In genomic region chr12:93376436-93377251, GRCh38 we compare ENCODE assay signal across 7 cellular contexts. TPM values are rescaled to one million over a fixed set of nuclear protein-coding genes. Genes with fewer than 3 reads are reported as not detected.
DNase-seq lines count a peak whose midpoint lies in the region; ATAC-seq and TF ChIP-seq lines count a peak whose summit lies in the region.

No MANE protein-coding gene starts in this region.

- DNase-seq in GM23248 (peak; percentile 71), PC-3 (peak; percentile 21), epithelial cell of esophagus (ENCODE audit: low read depth) (peak; percentile 62), cortex of kidney (lab: John Stamatoyannopoulos, UW) (no peak), cerebellum (ENCODE audit: low spot score) (no peak)

- H3K27ac ChIP-seq in GM23248 = peak overlapping the region; percentile 72
- no peak overlapping the region for H3K27ac ChIP-seq in PC-3 (ENCODE audit: low read length)
- H3K27ac ChIP-seq in mucosa of rectum (ENCODE audit: low read depth in 2 of 2, low read length in 2 of 2) = peak overlapping the region; percentile 90

- WGBS in GM23248 (ENCODE audit: low coverage in 1 of 2, low lambda C conversion rate in 2 of 2, missing lambda C conversion rate in 2 of 2), 2 experiments = 54 to 60% methylated on average over 10 of the region's 10 CpGs

- H3K9me2 ChIP-seq in GM23248 (ENCODE audit: insufficient read depth) (no peaks in the 10 kb centered on the region), PC-3 (replicated peaks; ENCODE audit: low read length) (no peaks in the 10 kb centered on the region)

- H3K9me3 ChIP-seq in GM23248 (ENCODE audit: low read depth) (no peaks in the 10 kb centered on the region), PC-3 (ENCODE audit: low read length) (no peaks in the 10 kb centered on the region), mucosa of rectum (ENCODE audit: control insufficient read depth in 2 of 2, low read length in 2 of 2) (no peaks in the 10 kb centered on the region)

- H3K27me3 ChIP-seq in GM23248 (replicated peaks; ENCODE audit: insufficient read depth) (no peaks in the 10 kb centered on the region), PC-3 (ENCODE audit: low read length) (no peaks in the 10 kb centered on the region), mucosa of rectum (ENCODE audit: control insufficient read depth in 2 of 2, insufficient read depth in 2 of 2, low read length in 2 of 2) (no peaks in the 10 kb centered on the region)

- H4K20me1 ChIP-seq in GM23248 (ENCODE audit: insufficient read depth) (0 out of 2 replicates have a peak, but pooled peaks cover 3% of the 10 kb centered on the region), PC-3 (ENCODE audit: low read length) (peaks cover 30% of the 10 kb centered on the region)

- POLR2A ChIA-PET in PC-3 (lab: Charles Lee; ENCODE audit: unreplicated experiment) = interaction anchor here (0.5 to 0.7 kb wide), 3 partner anchors 53 to 389 kb away, joined by 3 to 15 read pairs (median 8); no protein-coding TSS in a partner anchor

- peaks cover 40% of the 10 kb centered on the region for H3F3A ChIP-seq in GM23248 (ENCODE audit: insufficient read depth)
- no peaks in the 10 kb centered on the region for H3F3A ChIP-seq in PC-3 (ENCODE audit: low read length, unreplicated experiment)

- ATAC-seq in PC-3 (no peak), HG02571 (IDR thresholded peaks at IDR 0.05; ENCODE audit: unreplicated experiment) (no peak)

- CTCF ChIA-PET in PC-3 (lab: Charles Lee) = interaction anchor here (0.6 kb wide), 1 partner anchor 118 kb away, joined by 4 read pairs; no protein-coding TSS in a partner anchor

- H3K4me2 ChIP-seq in GM23248 (ENCODE audit: unreplicated experiment) (peak overlapping the region; percentile 97), PC-3 (ENCODE audit: low read length) (peak overlapping the region; percentile 90)

- H3K79me2 ChIP-seq in GM23248 (ENCODE audit: insufficient read depth) (peaks cover 34% of the 10 kb centered on the region), PC-3 (ENCODE audit: low read length) (peaks cover 35% of the 10 kb centered on the region)

- H3K9ac ChIP-seq in GM23248 (peak overlapping the region; percentile 98), PC-3 (ENCODE audit: low read length) (peak overlapping the region; percentile 80), mucosa of rectum (ENCODE audit: low read depth in 1 of 2, low read length in 2 of 2) (peak overlapping the region; percentile 83 to 93)

- TF ChIP-seq CTCF in PC-3 (conservative IDR thresholded peaks at IDR 0.05; ENCODE audit: low read depth, low read length) (no peak), epithelial cell of esophagus (IDR thresholded peaks at IDR 0.05; ENCODE audit: insufficient read depth, low read depth, low read length, missing control alignments) (peak; percentile 3)

- in situ Hi-C loops in GM23248 (cut with MboI) = no loop called here

- H2AFZ ChIP-seq in GM23248 (peak overlapping the region; percentile 95), PC-3 (ENCODE audit: low read length) (peak overlapping the region; percentile 89)

- intact Hi-C loops in PC-3 (cut with micrococcal nuclease) = loop anchor here (1.0 to 10.0 kb wide), 6 partner anchors 49 to 284 kb away; no protein-coding TSS in a partner anchor

- H3K36me3 ChIP-seq in GM23248 (ENCODE audit: low read depth) (no peaks in the 10 kb centered on the region), PC-3 (ENCODE audit: low read depth, low read length) (no peaks in the 10 kb centered on the region), mucosa of rectum (ENCODE audit: control insufficient read depth in 2 of 2, insufficient read depth in 2 of 2, low read length in 2 of 2) (no peaks in the 10 kb centered on the region)

- H3K4me3 ChIP-seq in GM23248 (peak overlapping the region; percentile 76), PC-3 (ENCODE audit: low read length) (peak overlapping the region; percentile 74), epithelial cell of esophagus (ENCODE audit: low read length) (peak overlapping the region; percentile 64), mucosa of rectum (ENCODE audit: low read length in 2 of 2) (peak overlapping the region; percentile 80 to 94)

- H3K4me1 ChIP-seq in GM23248 (ENCODE audit: insufficient read depth) = peaks cover 28% of the 10 kb centered on the region
- H3K4me1 ChIP-seq in PC-3 (ENCODE audit: insufficient read depth, low read length) = peaks cover 28% of the 10 kb centered on the region
- H3K4me1 ChIP-seq in mucosa of rectum (ENCODE audit: control insufficient read depth in 2 of 2, insufficient read depth in 2 of 2, low read length in 2 of 2) = peaks cover 22 to 44% of the 10 kb centered on the region in 2 donors

- no TSS peak for BruUV-seq in PC-3 (replicated peaks; lab: Mats Ljungman, UMichigan)

RNA-seq across cellular contexts. Expression of gene NUDT4, which starts 1.1 kb away (rescaled TPM):
- 42.9 and 47.8 TPM in 2 replicates for total RNA-seq in GM23248 (2014; rRNA removed; shearing (Covaris generic))
- polyA plus RNA-seq in GM23248 (2016; fragmentation: Nextera tagmentation; extraction: Ambion mirVana) = 36.7 and 37.2 TPM in 2 replicates
- total RNA-seq in PC-3 (2014; rRNA removed) = 30.2 and 38.9 TPM in 2 replicates
- 74.8 TPM for total RNA-seq in cerebellum

Comparison
In these comparisons a context has a peak if more than half of its experiments do, and no peak if none do; other contexts are left out.
1. DNase-seq: peak in GM23248 (single experiment), PC-3 (single experiment) and epithelial cell of esophagus (single experiment); none in cortex of kidney (single experiment) and cerebellum (single experiment).
2. Peak in every context shown above with its lines, with median percentiles within 50 percentile points of each other: H3K4me3 ChIP-seq and H3K9ac ChIP-seq.